In the genomic region with DNA sequence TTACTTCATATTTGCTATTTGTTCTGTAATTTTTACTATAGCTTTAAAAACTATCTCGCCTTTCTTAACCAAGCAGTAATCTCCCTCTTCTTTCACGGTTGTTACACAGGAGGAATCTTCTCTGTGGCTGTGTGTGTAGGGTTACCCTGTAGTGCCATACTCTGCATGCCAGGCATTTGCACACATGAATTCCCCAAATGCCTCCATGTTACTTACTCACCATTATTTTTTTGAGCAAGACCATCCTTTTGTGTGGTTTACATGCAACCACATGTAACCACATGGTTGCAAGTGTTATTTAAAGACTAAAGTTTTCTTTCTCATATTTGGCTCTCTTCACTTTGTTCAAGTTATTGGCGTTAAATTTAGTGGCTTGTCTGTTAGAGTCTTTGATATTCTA, we compare ENCODE assay signal across 1 cellular context.
TF ChIP-seq lines count a peak whose summit lies in the region.

No MANE protein-coding gene starts in this region.

TF ChIP-seq in H1, 55 proteins besides CTCF, POLR2A, EP300 and RAD21 (continued from another document):
- TF ChIP-seq ATF2 (IDR thresholded peaks at IDR 0.05; ENCODE audit: low read length) (no peak), CBX8 (IDR thresholded peaks at IDR 0.05; ENCODE audit: borderline replicate concordance, low read depth, low read length) (no peak), ATF3 (IDR thresholded peaks at IDR 0.05; ENCODE audit: insufficient read depth, low read depth, low read length) (no peak), YY1 (IDR thresholded peaks at IDR 0.05; ENCODE audit: low read depth, low read length) (no peak), NANOG (IDR thresholded peaks at IDR 0.05; ENCODE audit: insufficient read depth, low read depth, low read length, poor library complexity, severe bottlenecking) (no peak), ZNF274 (IDR thresholded peaks at IDR 0.05; ENCODE audit: borderline replicate concordance, extremely low read depth, low read length) (no peak), NRF1 (IDR thresholded peaks at IDR 0.05; ENCODE audit: low read depth, low read length) (no peak), SP1 (IDR thresholded peaks at IDR 0.05; ENCODE audit: low read depth, low read length) (no peak), CEBPB (IDR thresholded peaks at IDR 0.05; ENCODE audit: low read depth, low read length) (no peak), TAF1 (IDR thresholded peaks at IDR 0.05; ENCODE audit: low read depth, low read length) (no peak), SIX5 (IDR thresholded peaks at IDR 0.05; ENCODE audit: low read depth, low read length) (no peak), BACH1 (IDR thresholded peaks at IDR 0.05; ENCODE audit: low read length) (no peak), TAF7 (optimal IDR thresholded peaks at IDR 0.05; ENCODE audit: borderline replicate concordance, low read depth, low read length) (no peak)
TF ChIP-seq in H1: peak in this region for 0.
